Comparison of ENCODE assay signal across 19 cellular contexts in the genomic region with DNA sequence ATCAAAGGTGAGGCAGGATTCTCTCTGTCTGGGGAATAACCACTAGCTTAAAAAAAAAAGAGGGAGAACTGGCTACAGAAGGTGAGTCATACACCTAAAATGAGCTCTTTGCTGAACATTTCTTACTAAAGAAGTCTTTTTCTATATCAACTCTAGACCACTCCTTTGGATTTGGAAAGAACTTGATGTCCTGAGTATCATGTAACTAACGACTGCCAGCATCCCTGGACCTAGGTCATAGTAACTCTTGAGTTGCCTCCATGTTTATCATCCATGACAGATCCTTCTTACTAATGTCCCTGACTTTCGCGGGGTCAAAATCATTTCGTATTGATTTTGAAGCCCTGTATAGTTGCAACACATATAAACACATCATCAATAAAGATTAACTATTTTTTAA.
DNase-seq lines count a peak whose midpoint lies in the region; ATAC-seq, FAIRE-seq and TF ChIP-seq lines count a peak whose summit lies in the region.
"Had no signal": no experiment of that assay in that cellular context is flagged by ENCODE, and none has a peak within 500 bp of the region (broad histone marks: within the 10 kb centered on the region; RNA-seq: fewer than 3 reads in every experiment).

No MANE protein-coding gene starts in this region.

- WGBS in GM23248 (ENCODE audit: low coverage in 1 of 2, low lambda C conversion rate in 2 of 2, missing lambda C conversion rate in 2 of 2), 2 experiments: 75% methylated on average over 4 of the region's 4 CpGs
- 71% methylated on average over 4 of the region's 4 CpGs for WGBS in mammary epithelial cell (ENCODE audit: low coverage, missing lambda C conversion rate)
- WGBS in testis, 2 donors: 59 to 62% methylated on average over 4 of the region's 4 CpGs

- H3K79me2 ChIP-seq in GM23248 (ENCODE audit: insufficient read depth) (peaks cover 83% of the 10 kb centered on the region), mammary epithelial cell (ENCODE audit: insufficient read depth, low read length) (peaks cover 49% of the 10 kb centered on the region)

- peaks cover 9% of the 10 kb centered on the region; the same call in 1 of the 2 replicates for H4K20me1 ChIP-seq in GM23248 (ENCODE audit: insufficient read depth)
- no peaks in the 10 kb centered on the region for H4K20me1 ChIP-seq in mammary epithelial cell (ENCODE audit: insufficient read depth, low read length)

- ATAC-seq in HG02885 (IDR thresholded peaks at IDR 0.05; ENCODE audit: poor library complexity, unreplicated experiment): no peak
- ATAC-seq: A549, K562 had no signal

- H3K27me3 ChIP-seq in GM23248 (replicated peaks; ENCODE audit: insufficient read depth) (no peaks in the 10 kb centered on the region), mammary epithelial cell (ENCODE audit: insufficient read depth, low read length) (no peaks in the 10 kb centered on the region), testis (no peaks in the 10 kb centered on the region)
- H3K27me3 ChIP-seq: BLaER1, SJCRH30 had no signal

- dilution Hi-C loops in mammary epithelial cell (cut with HindIII; ENCODE audit: low sequenced_read_pairs): no loop called here

- H3K9ac ChIP-seq in GM23248 (no peak overlapping the region), mammary epithelial cell (ENCODE audit: insufficient read depth, low read length) (no peak overlapping the region)
- H3K9ac ChIP-seq: BLaER1 had no signal

- no peaks in the 10 kb centered on the region; the same call in 1 of the 2 replicates for H3K9me2 ChIP-seq in GM23248 (ENCODE audit: insufficient read depth)

- TF ChIP-seq POLR2A in testis (IDR thresholded peaks at IDR 0.05) (no peak), GM12891 (IDR thresholded peaks at IDR 0.05; ENCODE audit: low read depth, low read length) (no peak)

- CTCF ChIA-PET in mammary epithelial cell (lab: Charles Lee; ENCODE audit: low non-redundant PET): no interaction called here

- H2AFZ ChIP-seq in GM23248 (no peak overlapping the region), mammary epithelial cell (ENCODE audit: low read depth, low read length) (no peak overlapping the region)

- H3F3A ChIP-seq in GM23248 (ENCODE audit: insufficient read depth): no peaks in the 10 kb centered on the region

- BruUV-seq in mammary epithelial cell (replicated peaks; lab: Mats Ljungman, UMichigan): no TSS peak

- TF ChIP-seq CTCF in mammary epithelial cell (conservative IDR thresholded peaks at IDR 0.05 in 1 of 2, IDR thresholded peaks at IDR 0.05 in 1 of 2; ENCODE audit: extremely low read depth in 1 of 2, insufficient read depth in 1 of 2, low read depth in 1 of 2, low read length in 2 of 2) (no peak), testis (IDR thresholded peaks at IDR 0.05) (no peak)

- H3K4me2 ChIP-seq in GM23248 (ENCODE audit: unreplicated experiment) (no peak overlapping the region), mammary epithelial cell (ENCODE audit: insufficient read depth, low read depth, low read length) (no peak overlapping the region)
- H3K4me2 ChIP-seq: A549, BLaER1 had no signal

- peaks cover 9% of the 10 kb centered on the region; the same call in 1 of the 2 replicates for H3K36me3 ChIP-seq in GM23248 (ENCODE audit: low read depth)
- H3K36me3 ChIP-seq in mammary epithelial cell (ENCODE audit: insufficient read depth, low read length): peaks cover 2% of the 10 kb centered on the region
- no peaks in the 10 kb centered on the region for H3K36me3 ChIP-seq in testis (ENCODE audit: low read depth, missing control alignments)

- H3K4me1 ChIP-seq in GM23248 (ENCODE audit: insufficient read depth): no peaks in the 10 kb centered on the region
- no peaks in the 10 kb centered on the region for H3K4me1 ChIP-seq in mammary epithelial cell (ENCODE audit: insufficient read depth, low read length)
- peaks cover 13% of the 10 kb centered on the region for H3K4me1 ChIP-seq in testis
- H3K4me1 ChIP-seq: A549, BLaER1, SJCRH30 had no signal

- H3K27ac ChIP-seq in GM23248: no peak overlapping the region
- H3K27ac ChIP-seq in mammary epithelial cell (ENCODE audit: insufficient read depth, low read depth, low read length): no peak overlapping the region
- peak overlapping the region in 1 of 2 donors; percentile 69 for H3K27ac ChIP-seq in testis
- H3K27ac ChIP-seq: A549, BLaER1, SJCRH30 had no signal

- intact Hi-C loops in mammary epithelial cell (cut with micrococcal nuclease): no loop called here
- intact Hi-C loops in testis (cut with DNase I; ENCODE audit: low total_unique reads): no loop called here

- FAIRE-seq in GM12891 (lab: Jason Lieb, UNC): no peak
- FAIRE-seq: A549, K562 had no signal

- DNase-seq in GM23248: peak; percentile 6
- DNase-seq in RKO (ENCODE audit: low spot score): peak; percentile 20
- peak; percentile 20 for DNase-seq in mammary epithelial cell
- DNase-seq in testis: peak; percentile 31
- DNase-seq in GM12891 (ENCODE audit: insufficient read length, low spot score): no peak
- DNase-seq in amygdala (lab: John Stamatoyannopoulos, UW): no peak
- DNase-seq: Calu3; CD4-positive, alpha-beta memory T cell; HCEC 1CT; NCI-H1417 treated with DMSO at 0.1 percent for 48 hours; NCI-H1930; NCI-H226; NCI-H524; NCI-H82; SJCRH30 had no signal

- in situ Hi-C loops in GM23248 (cut with MboI) (no loop called here), mammary epithelial cell (cut with MboI; ENCODE audit: low sequenced_read_pairs in 2 of 2) (no loop called here)

- no peaks in the 10 kb centered on the region for H3K9me3 ChIP-seq in GM23248 (ENCODE audit: low read depth)
- H3K9me3 ChIP-seq in mammary epithelial cell (replicated peaks; ENCODE audit: insufficient read depth, low read length): no peaks in the 10 kb centered on the region
- H3K9me3 ChIP-seq in testis: no peaks in the 10 kb centered on the region
- H3K9me3 ChIP-seq: A549, BLaER1, SJCRH30 had no signal

- no peak overlapping the region for H3K4me3 ChIP-seq in GM23248
- no peak overlapping the region for H3K4me3 ChIP-seq in mammary epithelial cell (replicated peaks in 1 of 3; ENCODE audit: insufficient read depth in 1 of 3, low read depth in 2 of 3, low read length in 3 of 3)
- no peak overlapping the region for H3K4me3 ChIP-seq in testis
- H3K4me3 ChIP-seq: A549, BLaER1, K562, SJCRH30 had no signal

TF ChIP-seq in GM12891, 5 proteins besides CTCF, POLR2A, EP300 and RAD21:
- TF ChIP-seq SPI1 (IDR thresholded peaks at IDR 0.05; ENCODE audit: low read depth, low read length) (no peak), POLR2AphosphoS5 (IDR thresholded peaks at IDR 0.05; ENCODE audit: low read depth, low read length) (no peak), PAX5 (IDR thresholded peaks at IDR 0.05; ENCODE audit: insufficient read depth, low read length, severe bottlenecking) (no peak), TAF1 (IDR thresholded peaks at IDR 0.05; ENCODE audit: low read depth, low read length) (no peak), POU2F2 (IDR thresholded peaks at IDR 0.05; ENCODE audit: low read depth, low read length) (no peak)
TF ChIP-seq in GM12891: peak in this region for 0.

Comparison
In these comparisons a context has a peak if more than half of its experiments do, and no peak if none do; other contexts are left out.
1. DNase-seq: peak in GM23248 (single experiment), RKO (single experiment), mammary epithelial cell (single experiment) and testis (single experiment); none in GM12891 (single experiment) and amygdala (0 of 56).